ENCODE assay signal across 1 cellular context in the genomic region with DNA sequence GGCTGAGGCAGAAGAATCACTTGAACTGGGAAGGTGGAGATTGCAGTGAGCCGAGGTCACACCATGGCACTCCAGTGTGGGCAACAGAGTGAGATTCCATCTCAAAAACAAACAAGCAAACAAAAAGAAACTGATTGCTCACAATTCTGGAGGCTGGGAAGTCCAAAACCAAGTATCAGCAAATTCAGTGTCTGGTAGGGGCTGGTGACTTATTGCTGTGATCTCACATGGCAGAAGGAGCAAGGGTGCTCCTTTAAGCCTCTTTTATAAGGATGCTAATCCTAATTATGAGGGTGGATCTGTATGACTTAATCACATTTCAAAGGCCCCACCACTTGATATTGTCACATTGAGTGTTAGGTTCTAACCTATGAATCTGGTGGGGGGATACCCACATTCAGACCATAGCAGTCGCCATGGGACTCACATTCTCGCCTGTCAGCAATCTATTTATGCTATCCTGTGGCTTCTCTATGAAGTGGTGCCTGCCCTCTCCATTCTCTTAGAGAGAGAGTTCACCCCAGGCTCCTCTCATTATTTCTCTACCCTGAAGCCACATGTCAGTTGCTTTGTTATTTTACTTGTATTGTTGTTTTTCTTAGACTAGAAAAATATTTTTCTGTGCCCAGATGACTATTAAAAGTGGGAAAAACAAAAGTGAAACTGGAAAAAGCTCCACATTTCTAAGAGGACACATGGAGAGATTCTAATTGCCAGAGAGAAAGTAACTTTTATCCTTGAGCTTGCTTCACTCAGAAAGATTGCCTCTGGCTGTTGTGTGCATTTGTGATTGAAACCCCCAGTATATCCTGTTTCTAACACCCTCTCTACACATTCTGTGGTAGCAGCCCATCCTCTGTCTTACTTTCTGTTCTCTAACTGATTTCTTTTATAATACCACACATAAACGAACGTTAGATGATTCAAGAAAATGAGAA.
TF ChIP-seq lines count a peak whose summit lies in the region.

No MANE protein-coding gene starts in this region.

TF ChIP-seq in H1, 55 proteins besides CTCF, POLR2A, EP300 and RAD21:
- TF ChIP-seq CHD1 (IDR thresholded peaks at IDR 0.05; ENCODE audit: low read depth, low read length), result no peak
- no peak for TF ChIP-seq CBX8 (IDR thresholded peaks at IDR 0.05; ENCODE audit: borderline replicate concordance, low read depth, low read length)
- TF ChIP-seq TCF12 (IDR thresholded peaks at IDR 0.05; ENCODE audit: low read depth, low read length), result no peak
- no peak for TF ChIP-seq POU5F1 (IDR thresholded peaks at IDR 0.05; ENCODE audit: low read depth, low read length)
- no peak for TF ChIP-seq ASH2L (IDR thresholded peaks at IDR 0.05; ENCODE audit: low read length)
- no peak for TF ChIP-seq CREB1 (IDR thresholded peaks at IDR 0.05)
- TF ChIP-seq NANOG (IDR thresholded peaks at IDR 0.05; ENCODE audit: insufficient read depth, low read depth, low read length, poor library complexity, severe bottlenecking), result no peak
- no peak for TF ChIP-seq ZNF274 (IDR thresholded peaks at IDR 0.05; ENCODE audit: borderline replicate concordance, extremely low read depth, low read length)
- TF ChIP-seq FOSL1 (IDR thresholded peaks at IDR 0.05; ENCODE audit: insufficient read depth, low read depth, low read length), result no peak
- TF ChIP-seq NRF1 (IDR thresholded peaks at IDR 0.05; ENCODE audit: low read depth, low read length), result no peak
- no peak for TF ChIP-seq YY1 (IDR thresholded peaks at IDR 0.05; ENCODE audit: low read depth, low read length)
- no peak for TF ChIP-seq JUN (IDR thresholded peaks at IDR 0.05; ENCODE audit: low read depth, low read length)
- no peak for TF ChIP-seq SIRT6 (IDR thresholded peaks at IDR 0.05; ENCODE audit: low read length)
- TF ChIP-seq TAF7 (optimal IDR thresholded peaks at IDR 0.05; ENCODE audit: borderline replicate concordance, low read depth, low read length), result no peak
- no peak for TF ChIP-seq SIX5 (IDR thresholded peaks at IDR 0.05; ENCODE audit: low read depth, low read length)
- TF ChIP-seq KDM5A (IDR thresholded peaks at IDR 0.05; ENCODE audit: low read length), result no peak
- TF ChIP-seq HDAC6 (IDR thresholded peaks at IDR 0.05; ENCODE audit: low read depth, low read length), result no peak
- TF ChIP-seq MAFK (IDR thresholded peaks at IDR 0.05; ENCODE audit: low read depth, low read length), result no peak
- TF ChIP-seq PHF8 (conservative IDR thresholded peaks at IDR 0.05; ENCODE audit: low read depth, low read length), result no peak
TF ChIP-seq in H1: peak in this region for 0.
